In the genomic region with DNA sequence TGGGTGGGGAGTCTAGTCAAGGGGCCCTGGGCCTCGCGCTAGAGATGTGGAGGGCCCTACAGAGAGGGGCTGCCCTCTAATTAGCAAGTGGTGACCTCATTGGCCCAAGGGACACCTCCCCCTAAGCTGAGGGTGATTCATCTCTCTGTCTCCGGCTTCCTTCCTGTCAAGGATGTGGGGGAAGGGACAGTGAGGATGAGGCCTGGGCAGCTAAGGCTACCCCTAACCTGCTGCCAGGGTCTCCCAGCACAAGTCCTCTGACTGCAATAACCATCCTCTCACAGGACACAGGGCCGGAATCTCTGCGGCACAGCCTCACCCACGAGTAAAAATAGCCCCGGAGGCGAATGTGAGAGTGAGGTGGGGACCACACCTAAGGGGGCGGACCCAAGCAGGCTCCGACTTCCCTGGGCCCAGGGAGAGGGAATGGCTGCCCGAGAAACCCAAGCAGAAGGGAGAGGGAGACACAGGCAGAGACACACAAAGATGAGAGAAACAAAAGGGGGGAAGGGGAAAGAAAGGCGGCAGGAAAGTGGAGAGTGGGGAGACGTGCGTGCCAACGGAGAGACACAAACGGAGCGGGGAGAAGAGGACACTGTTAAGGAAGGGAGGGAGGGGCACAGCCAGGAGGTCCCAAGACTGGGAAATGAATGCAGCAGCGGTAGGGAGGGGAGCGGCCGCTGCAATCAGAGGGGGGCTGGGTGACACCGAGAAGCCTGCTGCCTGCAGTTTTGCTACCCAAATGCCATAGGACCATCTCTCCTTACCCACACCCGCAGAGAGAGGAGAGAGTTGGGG, we compare ENCODE assay signal across 8 cellular contexts. TPM values are rescaled to one million over a fixed set of nuclear protein-coding genes. Genes with fewer than 3 reads are reported as not detected.
A peak's percentile ranks its signal among the peaks of the same experiment; 100 is the strongest.
DNase-seq lines count a peak whose midpoint lies in the region; ATAC-seq, FAIRE-seq and TF ChIP-seq lines count a peak whose summit lies in the region.

No MANE protein-coding gene starts in this region.

- DNase-seq in GM13977 (ENCODE audit: low spot score) (peak; percentile 79), choroid plexus epithelial cell (ENCODE audit: low read depth) (peak; percentile 61), HepG2 (ENCODE audit: low spot score) (peak; percentile 65)
- DNase-seq in stimulated activated effector memory CD8-positive, alpha-beta T cell treated with anti-CD3 and anti-CD28 coated beads, Interleukin-12 subunit alpha, Interleukin-12 subunit beta, amount 100 ng/mL, for 72 hours (ENCODE audit: low spot score in 2 of 2): peak; percentile 48 to 80

- TF ChIP-seq POLR2A in HepG2 (IDR thresholded peaks at IDR 0.05; ENCODE audit: insufficient read depth in 1 of 2, low read depth in 2 of 2, low read length in 2 of 2): no peak

- FAIRE-seq in HepG2 (lab: Jason Lieb, UNC): peak; percentile 39

- no peaks in the 10 kb centered on the region; a peak in 1 of 5 replicates for H3K27me3 ChIP-seq in HepG2 (ENCODE audit: control insufficient read depth in 1 of 2, insufficient read depth in 2 of 2, low read length in 2 of 2)

- in situ Hi-C loops in GM13977 (cut with MboI; ENCODE audit: low pct_unique_long_range_greater_than_20kb, low sequenced_read_pairs, unreplicated experiment): no loop called here
- in situ Hi-C loops in HepG2 (cut with HindIII; ENCODE audit: extremely low pct_ligation_motif_present, low pct_unique_long_range_greater_than_20kb): loop anchor here (5.0 kb wide), 1 partner anchor 32 kb away; no protein-coding TSS in a partner anchor

- H3K79me2 ChIP-seq in HepG2 (ENCODE audit: insufficient read depth, low read length): peaks cover 41% of the 10 kb centered on the region

- TF ChIP-seq CTCF in GM13977 (IDR thresholded peaks at IDR 0.05; ENCODE audit: extremely low read depth, insufficient read depth, missing control alignments): no peak
- no peak for TF ChIP-seq CTCF in WI38 (IDR thresholded peaks at IDR 0.05; ENCODE audit: low read depth, low read length)
- no peak for TF ChIP-seq CTCF in choroid plexus epithelial cell (conservative IDR thresholded peaks at IDR 0.05; ENCODE audit: low read depth, low read length)
- no peak for TF ChIP-seq CTCF in HepG2 (CRISPR knock-in tag; IDR thresholded peaks at IDR 0.05)

- H3K9me3 ChIP-seq in KOPT-K1 (ENCODE audit: insufficient read depth, low read length, poor library complexity, severe bottlenecking): no peaks in the 10 kb centered on the region
- H3K9me3 ChIP-seq in HepG2 (ENCODE audit: low read length): no peaks in the 10 kb centered on the region

- peaks cover 33% of the 10 kb centered on the region; the same call in 1 of the 2 replicates for H4K20me1 ChIP-seq in HepG2 (ENCODE audit: insufficient read depth, low read length)

- no peaks in the 10 kb centered on the region for H3K9me3 Mint-ChIP-seq in stimulated activated effector memory CD8-positive, alpha-beta T cell treated with anti-CD3 and anti-CD28 coated beads, Interleukin-12 subunit alpha, Interleukin-12 subunit beta, amount 100 ng/mL, for 72 hours

- peak overlapping the region; percentile 84 for H3K4me3 Mint-ChIP-seq in stimulated activated effector memory CD8-positive, alpha-beta T cell treated with anti-CD3 and anti-CD28 coated beads, Interleukin-12 subunit alpha, Interleukin-12 subunit beta, amount 100 ng/mL, for 72 hours

- H3K27ac ChIP-seq in KOPT-K1 (ENCODE audit: low read depth, low read length, poor library complexity, severe bottlenecking) (peak overlapping the region; percentile 98), HepG2 (ENCODE audit: extremely low read length, insufficient read depth, low read length) (peak overlapping the region; percentile 99)

- no peak overlapping the region for H2AFZ ChIP-seq in HepG2 (ENCODE audit: low read length)

- TF ChIP-seq RAD21 in HepG2 (CRISPR knock-in tag; IDR thresholded peaks at IDR 0.05): no peak

- H3K4me3 ChIP-seq in WI38 (ENCODE audit: low read depth, low read length): peak overlapping the region; percentile 100
- peak overlapping the region; percentile 91 for H3K4me3 ChIP-seq in choroid plexus epithelial cell (ENCODE audit: low read depth, low read length)
- peak overlapping the region; percentile 71 to 92 (median 92) for H3K4me3 ChIP-seq in HepG2 (replicated peaks in 1 of 3; ENCODE audit: insufficient read depth in 1 of 3, low read depth in 2 of 3, low read length in 3 of 3)

- peaks cover 67% of the 10 kb centered on the region for H3K4me1 Mint-ChIP-seq in stimulated activated effector memory CD8-positive, alpha-beta T cell treated with anti-CD3 and anti-CD28 coated beads, Interleukin-12 subunit alpha, Interleukin-12 subunit beta, amount 100 ng/mL, for 72 hours

- H3K36me3 ChIP-seq in KOPT-K1 (ENCODE audit: insufficient read depth, low read length) (peaks cover 44% of the 10 kb centered on the region), HepG2 (replicated peaks in 1 of 2; ENCODE audit: control insufficient read depth in 1 of 2, insufficient read depth in 2 of 2, low read length in 2 of 2) (peaks cover 18 to 42% of the 10 kb centered on the region in 2 experiments)

- POLR2A ChIA-PET in HepG2 (lab: Yijun Ruan, JAX): interaction anchor here (0.7 to 11.3 kb wide), 25 partner anchors 11 to 353 kb away, joined by 3 to 279 read pairs (median 26); a partner anchor contains a TSS

- 4% methylated on average over 21 of the region's 22 CpGs for WGBS in HepG2 (ENCODE audit: low lambda C conversion rate)

- TF ChIP-seq EP300 in HepG2 (IDR thresholded peaks at IDR 0.05; ENCODE audit: low read depth in 2 of 2, low read length in 2 of 2) (peak in 1 of 2 experiments; percentile 53; a peak in 1 of 4 replicates), HepG2 (CRISPR knock-in tag; IDR thresholded peaks at IDR 0.05; ENCODE audit: borderline replicate concordance) (no peak; the same call in 1 of the 2 replicates)

- peaks cover 72% of the 10 kb centered on the region for H3K4me1 ChIP-seq in HepG2 (ENCODE audit: insufficient read depth, low read length)

- CTCF ChIA-PET in HepG2 (lab: Yijun Ruan, JAX; ENCODE audit: low intra/inter-chr PET ratio, low total read pairs): interaction anchor here (1.3 kb wide), 1 partner anchor 35 kb away, joined by 3 read pairs; no protein-coding TSS in a partner anchor

- ATAC-seq in HepG2 (no peak), GM19328 (IDR thresholded peaks at IDR 0.05; ENCODE audit: unreplicated experiment) (no peak), GM21825 (IDR thresholded peaks at IDR 0.05; ENCODE audit: unreplicated experiment) (no peak)
- peak; percentile 66 for ATAC-seq in stimulated activated effector memory CD8-positive, alpha-beta T cell treated with anti-CD3 and anti-CD28 coated beads, Interleukin-12 subunit alpha, Interleukin-12 subunit beta, amount 100 ng/mL, for 72 hours

- intact Hi-C loops in HepG2 (cut with micrococcal nuclease; ENCODE audit: unreplicated experiment): loop anchor here (5.0 kb wide), 2 partner anchors 33 to 72 kb away; a partner anchor contains a TSS

- H3K27ac Mint-ChIP-seq in stimulated activated effector memory CD8-positive, alpha-beta T cell treated with anti-CD3 and anti-CD28 coated beads, Interleukin-12 subunit alpha, Interleukin-12 subunit beta, amount 100 ng/mL, for 72 hours: peak overlapping the region; percentile 92

- H3K36me3 Mint-ChIP-seq in stimulated activated effector memory CD8-positive, alpha-beta T cell treated with anti-CD3 and anti-CD28 coated beads, Interleukin-12 subunit alpha, Interleukin-12 subunit beta, amount 100 ng/mL, for 72 hours: peaks cover 72% of the 10 kb centered on the region

- H3K9ac ChIP-seq in HepG2 (ENCODE audit: insufficient read depth, low read depth, low read length): peak overlapping the region; percentile 98

- BruUV-seq in HepG2 (replicated peaks; lab: Mats Ljungman, UMichigan): no TSS peak

- H3K4me2 ChIP-seq in HepG2 (ENCODE audit: low read depth, low read length): peak overlapping the region; percentile 98

RNA-seq across cellular contexts. Expression of a gene that starts 1.4 kb away (rescaled TPM):
- total RNA-seq in HepG2 (2016; rRNA removed; fragmentation: Illumina TruSeq; extraction: Trizol): 445 and 602 TPM in 2 replicates
- total RNA-seq in HepG2 (2016; cell fraction: cytosol; rRNA removed; fragmentation: Illumina TruSeq; extraction: Trizol; ENCODE audit: low read depth): 267 and 295 TPM in 2 replicates
- total RNA-seq in HepG2 (2016; cell fraction: insoluble cytoplasmic fraction; rRNA removed; fragmentation: Illumina TruSeq; extraction: Trizol): 442 and 617 TPM in 2 replicates
- 333 and 368 TPM in 2 replicates for total RNA-seq in HepG2 (2016; cell fraction: membrane; rRNA removed; fragmentation: Illumina TruSeq; extraction: Trizol)
- total RNA-seq in HepG2 (2016; cell fraction: nucleus; rRNA removed; fragmentation: Illumina TruSeq; extraction: Trizol): 383 and 410 TPM in 2 replicates
- 891 and 997 TPM in 2 replicates for polyA plus RNA-seq in HepG2 (2011; rRNA removed)
- 1,063 and 1,114 TPM in 2 replicates for polyA plus RNA-seq in HepG2 (2011; cell fraction: cytosol; rRNA removed)
- 243 and 309 TPM in 2 replicates for polyA plus RNA-seq in HepG2 (2011; cell fraction: nucleus; rRNA removed)
- polyA plus RNA-seq in HepG2 (2012): 684 and 693 TPM in 2 replicates
- 249 and 300 TPM in 2 replicates for polyA plus RNA-seq in HepG2 (2016; cell fraction: cytosol; fragmentation: Illumina TruSeq; extraction: Trizol; ENCODE audit: low read depth)
- polyA plus RNA-seq in HepG2 (2016; cell fraction: insoluble cytoplasmic fraction; fragmentation: Illumina TruSeq; extraction: Trizol; ENCODE audit: low read depth): 415 and 433 TPM in 2 replicates
- 263 and 301 TPM in 2 replicates for polyA plus RNA-seq in HepG2 (2016; cell fraction: membrane; fragmentation: Illumina TruSeq; extraction: Trizol; ENCODE audit: low read depth)
- 609 and 612 TPM in 2 replicates for polyA plus RNA-seq in HepG2 (2016; cell fraction: nucleus; fragmentation: Illumina TruSeq; extraction: Trizol; ENCODE audit: insufficient read depth, low read depth)
- polyA minus RNA-seq in HepG2 (2011; rRNA and poly(A)+ RNA removed; ENCODE audit: low replicate concordance): 509 and 745 TPM in 2 replicates
- 299 and 375 TPM in 2 replicates for polyA minus RNA-seq in HepG2 (2011; cell fraction: cytosol; rRNA and poly(A)+ RNA removed)
- polyA minus RNA-seq in HepG2 (2011; cell fraction: nucleus; rRNA and poly(A)+ RNA removed): 119 and 176 TPM in 2 replicates

RNA-seq across cellular contexts. Expression of a gene that starts 4.9 kb away (rescaled TPM):
- 2.5 and 10.2 TPM in 2 replicates for total RNA-seq in HepG2 (2016; rRNA removed; fragmentation: Illumina TruSeq; extraction: Trizol)
- 6.2 and 9.7 TPM in 2 replicates for total RNA-seq in HepG2 (2016; cell fraction: cytosol; rRNA removed; fragmentation: Illumina TruSeq; extraction: Trizol; ENCODE audit: low read depth)
- total RNA-seq in HepG2 (2016; cell fraction: insoluble cytoplasmic fraction; rRNA removed; fragmentation: Illumina TruSeq; extraction: Trizol): 3.6 and 10.0 TPM in 2 replicates
- 3.8 and 4.3 TPM in 2 replicates for total RNA-seq in HepG2 (2016; cell fraction: membrane; rRNA removed; fragmentation: Illumina TruSeq; extraction: Trizol)
- total RNA-seq in HepG2 (2016; cell fraction: nucleus; rRNA removed; fragmentation: Illumina TruSeq; extraction: Trizol): 23.2 and 28.8 TPM in 2 replicates
- polyA plus RNA-seq in HepG2 (2011; rRNA removed): 28.3 and 38.7 TPM in 2 replicates
- 6.2 and 7.0 TPM in 2 replicates for polyA plus RNA-seq in HepG2 (2011; cell fraction: cytosol; rRNA removed)
- 221 and 280 TPM in 2 replicates for polyA plus RNA-seq in HepG2 (2011; cell fraction: nucleus; rRNA removed)
- 18.8 and 19.5 TPM in 2 replicates for polyA plus RNA-seq in HepG2 (2012)
- polyA plus RNA-seq in HepG2 (2016; cell fraction: cytosol; fragmentation: Illumina TruSeq; extraction: Trizol; ENCODE audit: low read depth): 0.90 and 1.3 TPM in 2 replicates
- polyA plus RNA-seq in HepG2 (2016; cell fraction: insoluble cytoplasmic fraction; fragmentation: Illumina TruSeq; extraction: Trizol; ENCODE audit: low read depth): 2.9 and 3.2 TPM in 2 replicates
- polyA plus RNA-seq in HepG2 (2016; cell fraction: membrane; fragmentation: Illumina TruSeq; extraction: Trizol; ENCODE audit: low read depth): 1.5 and 2.2 TPM in 2 replicates
- 76.6 and 77.9 TPM in 2 replicates for polyA plus RNA-seq in HepG2 (2016; cell fraction: nucleus; fragmentation: Illumina TruSeq; extraction: Trizol; ENCODE audit: insufficient read depth, low read depth)
- 32.0 and 34.5 TPM in 2 replicates for polyA minus RNA-seq in HepG2 (2011; rRNA and poly(A)+ RNA removed; ENCODE audit: low replicate concordance)
- 3.9 and 5.5 TPM in 2 replicates for polyA minus RNA-seq in HepG2 (2011; cell fraction: cytosol; rRNA and poly(A)+ RNA removed)
- polyA minus RNA-seq in HepG2 (2011; cell fraction: nucleus; rRNA and poly(A)+ RNA removed): 84.3 and 91.3 TPM in 2 replicates

RNA-seq across cellular contexts. Expression of a gene that starts 5.8 kb away (rescaled TPM):
- 14.4 and 16.4 TPM in 2 replicates for total RNA-seq in HepG2 (2016; rRNA removed; fragmentation: Illumina TruSeq; extraction: Trizol)
- 8.5 and 10.3 TPM in 2 replicates for total RNA-seq in HepG2 (2016; cell fraction: cytosol; rRNA removed; fragmentation: Illumina TruSeq; extraction: Trizol; ENCODE audit: low read depth)
- total RNA-seq in HepG2 (2016; cell fraction: insoluble cytoplasmic fraction; rRNA removed; fragmentation: Illumina TruSeq; extraction: Trizol): 14.2 and 17.0 TPM in 2 replicates
- 10.5 and 14.6 TPM in 2 replicates for total RNA-seq in HepG2 (2016; cell fraction: membrane; rRNA removed; fragmentation: Illumina TruSeq; extraction: Trizol)
- total RNA-seq in HepG2 (2016; cell fraction: nucleus; rRNA removed; fragmentation: Illumina TruSeq; extraction: Trizol): 6.9 and 9.4 TPM in 2 replicates
- 21.1 and 21.9 TPM in 2 replicates for polyA plus RNA-seq in HepG2 (2011; rRNA removed)
- 17.3 and 27.4 TPM in 2 replicates for polyA plus RNA-seq in HepG2 (2011; cell fraction: cytosol; rRNA removed)
- polyA plus RNA-seq in HepG2 (2011; cell fraction: nucleus; rRNA removed): 76.2 and 86.7 TPM in 2 replicates
- polyA plus RNA-seq in HepG2 (2012): 12.9 and 21.1 TPM in 2 replicates
- 7.1 and 9.5 TPM in 2 replicates for polyA plus RNA-seq in HepG2 (2016; cell fraction: cytosol; fragmentation: Illumina TruSeq; extraction: Trizol; ENCODE audit: low read depth)
- 12.9 and 17.0 TPM in 2 replicates for polyA plus RNA-seq in HepG2 (2016; cell fraction: insoluble cytoplasmic fraction; fragmentation: Illumina TruSeq; extraction: Trizol; ENCODE audit: low read depth)
- 9.7 and 13.0 TPM in 2 replicates for polyA plus RNA-seq in HepG2 (2016; cell fraction: membrane; fragmentation: Illumina TruSeq; extraction: Trizol; ENCODE audit: low read depth)
- polyA plus RNA-seq in HepG2 (2016; cell fraction: nucleus; fragmentation: Illumina TruSeq; extraction: Trizol; ENCODE audit: insufficient read depth, low read depth): 21.1 and 21.5 TPM in 2 replicates
- 8.4 and 17.2 TPM in 2 replicates for polyA minus RNA-seq in HepG2 (2011; rRNA and poly(A)+ RNA removed; ENCODE audit: low replicate concordance)
- 5.3 and 6.9 TPM in 2 replicates for polyA minus RNA-seq in HepG2 (2011; cell fraction: cytosol; rRNA and poly(A)+ RNA removed)
- polyA minus RNA-seq in HepG2 (2011; cell fraction: nucleus; rRNA and poly(A)+ RNA removed): 10.2 and 10.7 TPM in 2 replicates

RNA-seq across cellular contexts. Expression of a gene that starts 11.7 kb away (rescaled TPM):
- not detected in 2 replicates for total RNA-seq in HepG2 (2016; rRNA removed; fragmentation: Illumina TruSeq; extraction: Trizol)
- not detected in 2 replicates for total RNA-seq in HepG2 (2016; cell fraction: cytosol; rRNA removed; fragmentation: Illumina TruSeq; extraction: Trizol; ENCODE audit: low read depth)
- total RNA-seq in HepG2 (2016; cell fraction: insoluble cytoplasmic fraction; rRNA removed; fragmentation: Illumina TruSeq; extraction: Trizol): not detected in 2 replicates
- not detected in 2 replicates for total RNA-seq in HepG2 (2016; cell fraction: membrane; rRNA removed; fragmentation: Illumina TruSeq; extraction: Trizol)
- total RNA-seq in HepG2 (2016; cell fraction: nucleus; rRNA removed; fragmentation: Illumina TruSeq; extraction: Trizol): not detected in 2 replicates
- not detected in 2 replicates for polyA plus RNA-seq in HepG2 (2011; rRNA removed)
- polyA plus RNA-seq in HepG2 (2011; cell fraction: cytosol; rRNA removed): not detected in 2 replicates
- polyA plus RNA-seq in HepG2 (2011; cell fraction: nucleus; rRNA removed): not detected in 2 replicates
- polyA plus RNA-seq in HepG2 (2012): 0.08 and 0.15 TPM in 2 replicates
- not detected in 2 replicates for polyA plus RNA-seq in HepG2 (2016; cell fraction: cytosol; fragmentation: Illumina TruSeq; extraction: Trizol; ENCODE audit: low read depth)
- not detected in 2 replicates for polyA plus RNA-seq in HepG2 (2016; cell fraction: insoluble cytoplasmic fraction; fragmentation: Illumina TruSeq; extraction: Trizol; ENCODE audit: low read depth)
- not detected in 2 replicates for polyA plus RNA-seq in HepG2 (2016; cell fraction: membrane; fragmentation: Illumina TruSeq; extraction: Trizol; ENCODE audit: low read depth)
- not detected in 2 replicates for polyA plus RNA-seq in HepG2 (2016; cell fraction: nucleus; fragmentation: Illumina TruSeq; extraction: Trizol; ENCODE audit: insufficient read depth, low read depth)
- not detected in 2 replicates for polyA minus RNA-seq in HepG2 (2011; rRNA and poly(A)+ RNA removed; ENCODE audit: low replicate concordance)
- polyA minus RNA-seq in HepG2 (2011; cell fraction: cytosol; rRNA and poly(A)+ RNA removed): not detected in 2 replicates
- polyA minus RNA-seq in HepG2 (2011; cell fraction: nucleus; rRNA and poly(A)+ RNA removed): not detected in 2 replicates

RNA-seq across cellular contexts. Expression of a gene that starts 13.4 kb away (rescaled TPM):
- not detected in 2 replicates for total RNA-seq in HepG2 (2016; rRNA removed; fragmentation: Illumina TruSeq; extraction: Trizol)
- not detected in 2 replicates for total RNA-seq in HepG2 (2016; cell fraction: cytosol; rRNA removed; fragmentation: Illumina TruSeq; extraction: Trizol; ENCODE audit: low read depth)
- total RNA-seq in HepG2 (2016; cell fraction: insoluble cytoplasmic fraction; rRNA removed; fragmentation: Illumina TruSeq; extraction: Trizol): not detected in 2 replicates
- total RNA-seq in HepG2 (2016; cell fraction: membrane; rRNA removed; fragmentation: Illumina TruSeq; extraction: Trizol): not detected in 2 replicates
- total RNA-seq in HepG2 (2016; cell fraction: nucleus; rRNA removed; fragmentation: Illumina TruSeq; extraction: Trizol): not detected in 2 replicates
- 0.15 and 0.21 TPM in 2 replicates for polyA plus RNA-seq in HepG2 (2011; rRNA removed)
- 0.13 TPM in 1 of 2 replicates, not detected in the other for polyA plus RNA-seq in HepG2 (2011; cell fraction: cytosol; rRNA removed)
- 0.42 and 0.76 TPM in 2 replicates for polyA plus RNA-seq in HepG2 (2011; cell fraction: nucleus; rRNA removed)
- 0.31 TPM in 1 of 2 replicates, not detected in the other for polyA plus RNA-seq in HepG2 (2012)
- not detected in 2 replicates for polyA plus RNA-seq in HepG2 (2016; cell fraction: cytosol; fragmentation: Illumina TruSeq; extraction: Trizol; ENCODE audit: low read depth)
- polyA plus RNA-seq in HepG2 (2016; cell fraction: insoluble cytoplasmic fraction; fragmentation: Illumina TruSeq; extraction: Trizol; ENCODE audit: low read depth): not detected in 2 replicates
- not detected in 2 replicates for polyA plus RNA-seq in HepG2 (2016; cell fraction: membrane; fragmentation: Illumina TruSeq; extraction: Trizol; ENCODE audit: low read depth)
- 0.72 TPM in 1 of 2 replicates, not detected in the other for polyA plus RNA-seq in HepG2 (2016; cell fraction: nucleus; fragmentation: Illumina TruSeq; extraction: Trizol; ENCODE audit: insufficient read depth, low read depth)
- 0.28 TPM in 1 of 2 replicates, not detected in the other for polyA minus RNA-seq in HepG2 (2011; rRNA and poly(A)+ RNA removed; ENCODE audit: low replicate concordance)
- polyA minus RNA-seq in HepG2 (2011; cell fraction: cytosol; rRNA and poly(A)+ RNA removed): not detected in 2 replicates
- polyA minus RNA-seq in HepG2 (2011; cell fraction: nucleus; rRNA and poly(A)+ RNA removed): not detected in 2 replicates
